2 cellular contexts compared by ENCODE assay signal in the genomic region with DNA sequence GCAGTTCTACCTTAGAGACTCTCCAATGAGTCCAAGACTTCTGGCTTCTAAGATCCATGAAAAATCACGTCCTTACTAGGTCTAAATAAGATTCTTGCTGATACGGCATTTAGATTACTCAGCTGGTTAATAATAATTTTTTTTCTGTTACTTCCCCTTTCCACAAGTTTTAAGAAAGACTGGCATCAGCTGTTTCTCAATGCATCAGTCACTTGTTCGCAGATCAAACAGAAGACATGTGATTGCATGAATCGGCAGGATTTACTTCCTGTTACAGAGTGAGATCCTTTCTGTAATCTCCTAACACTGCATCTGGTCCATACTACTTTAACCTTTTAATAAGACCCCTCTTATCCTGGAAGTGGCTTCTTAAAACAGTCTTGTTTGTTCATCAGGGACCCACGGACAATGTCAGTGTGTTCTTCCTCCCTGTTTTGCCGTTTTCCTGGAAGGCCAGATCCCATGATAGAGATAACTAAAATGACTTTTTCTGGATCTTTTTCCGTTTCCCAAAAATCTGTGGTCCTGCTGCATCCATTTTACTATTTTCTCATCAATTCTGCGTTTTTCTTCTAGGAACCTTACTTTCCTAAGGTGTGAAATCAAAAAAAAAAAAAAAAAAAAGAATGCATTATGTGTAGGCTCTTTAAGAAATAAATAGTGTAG.
TF ChIP-seq lines count a peak whose summit lies in the region.

No MANE protein-coding gene starts in this region.

TF ChIP-seq in GM12878, 131 proteins besides CTCF, POLR2A, EP300 and RAD21:
- no peak for TF ChIP-seq PRDM15 (CRISPR knock-in tag; IDR thresholded peaks at IDR 0.05)
- TF ChIP-seq GABPA (IDR thresholded peaks at IDR 0.05; ENCODE audit: low read depth), result no peak
- no peak for TF ChIP-seq MTA2 (IDR thresholded peaks at IDR 0.05; ENCODE audit: low read depth)

TF ChIP-seq in HepG2, 621 proteins besides CTCF, POLR2A, EP300 and RAD21:
- TF ChIP-seq MAFF (IDR thresholded peaks at IDR 0.05; ENCODE audit: low read depth, low read length), result peak; percentile 85
- peak; percentile 70; the same call in 1 of the 2 replicates for TF ChIP-seq ELF3 (CRISPR knock-in tag; IDR thresholded peaks at IDR 0.05)
- TF ChIP-seq MYNN (CRISPR knock-in tag; IDR thresholded peaks at IDR 0.05; ENCODE audit: low read depth), result no peak
- TF ChIP-seq, protein P1, sequence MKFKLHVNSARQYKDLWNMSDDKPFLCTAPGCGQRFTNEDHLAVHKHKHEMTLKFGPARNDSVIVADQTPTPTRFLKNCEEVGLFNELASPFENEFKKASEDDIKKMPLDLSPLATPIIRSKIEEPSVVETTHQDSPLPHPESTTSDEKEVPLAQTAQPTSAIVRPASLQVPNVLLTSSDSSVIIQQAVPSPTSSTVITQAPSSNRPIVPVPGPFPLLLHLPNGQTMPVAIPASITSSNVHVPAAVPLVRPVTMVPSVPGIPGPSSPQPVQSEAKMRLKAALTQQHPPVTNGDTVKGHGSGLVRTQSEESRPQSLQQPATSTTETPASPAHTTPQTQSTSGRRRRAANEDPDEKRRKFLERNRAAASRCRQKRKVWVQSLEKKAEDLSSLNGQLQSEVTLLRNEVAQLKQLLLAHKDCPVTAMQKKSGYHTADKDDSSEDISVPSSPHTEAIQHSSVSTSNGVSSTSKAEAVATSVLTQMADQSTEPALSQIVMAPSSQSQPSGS (CRISPR knock-in tag; IDR thresholded peaks at IDR 0.05), result no peak
- no peak for TF ChIP-seq IRF2 (CRISPR knock-in tag; IDR thresholded peaks at IDR 0.05)
- peak; percentile 87 to 89 for TF ChIP-seq MAFK (conservative IDR thresholded peaks at IDR 0.05 in 1 of 2, IDR thresholded peaks at IDR 0.05 in 1 of 2; ENCODE audit: low read length in 2 of 2)
- no peak for TF ChIP-seq ZMYM2 (CRISPR knock-in tag; IDR thresholded peaks at IDR 0.05)
- TF ChIP-seq U2AF2 (IDR thresholded peaks at IDR 0.05; ENCODE audit: low read depth, low read length), result no peak
